Comparison of ENCODE assay signal across 1 cellular context in the genomic region with DNA sequence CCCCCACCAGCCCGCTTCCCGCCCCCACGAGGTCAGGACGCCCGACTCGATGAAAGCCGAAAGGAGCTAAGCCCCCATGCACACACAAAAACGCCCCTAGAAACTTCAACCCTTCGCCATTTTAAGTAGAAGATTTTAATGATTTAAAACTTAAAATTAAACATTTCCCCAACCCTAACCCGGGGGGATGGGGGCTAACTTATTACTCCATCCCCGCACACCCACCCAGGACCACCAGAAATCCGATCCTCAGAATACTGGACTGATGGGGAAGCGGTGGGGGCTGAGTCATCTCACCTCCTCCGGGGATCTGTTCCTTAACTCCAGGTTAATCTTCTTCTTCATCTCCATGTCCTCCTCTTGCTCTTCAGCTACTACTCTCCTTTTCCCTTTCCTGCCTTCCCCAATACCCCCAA.
TF ChIP-seq lines count a peak whose summit lies in the region.

No MANE protein-coding gene starts in this region.

TF ChIP-seq in neural cell, 6 proteins besides CTCF, POLR2A, EP300 and RAD21:
- no peak for TF ChIP-seq TAF1 (IDR thresholded peaks at IDR 0.05; ENCODE audit: low read depth)
- no peak for TF ChIP-seq POLR2AphosphoS5 (IDR thresholded peaks at IDR 0.05)
- TF ChIP-seq MXI1 (conservative IDR thresholded peaks at IDR 0.05; ENCODE audit: poor library complexity, severe bottlenecking) = no peak
- TF ChIP-seq EZH2 (IDR thresholded peaks at IDR 0.05; ENCODE audit: borderline replicate concordance, insufficient read depth, low read length, poor library complexity, severe bottlenecking) = no peak
- TF ChIP-seq, protein P1, sequence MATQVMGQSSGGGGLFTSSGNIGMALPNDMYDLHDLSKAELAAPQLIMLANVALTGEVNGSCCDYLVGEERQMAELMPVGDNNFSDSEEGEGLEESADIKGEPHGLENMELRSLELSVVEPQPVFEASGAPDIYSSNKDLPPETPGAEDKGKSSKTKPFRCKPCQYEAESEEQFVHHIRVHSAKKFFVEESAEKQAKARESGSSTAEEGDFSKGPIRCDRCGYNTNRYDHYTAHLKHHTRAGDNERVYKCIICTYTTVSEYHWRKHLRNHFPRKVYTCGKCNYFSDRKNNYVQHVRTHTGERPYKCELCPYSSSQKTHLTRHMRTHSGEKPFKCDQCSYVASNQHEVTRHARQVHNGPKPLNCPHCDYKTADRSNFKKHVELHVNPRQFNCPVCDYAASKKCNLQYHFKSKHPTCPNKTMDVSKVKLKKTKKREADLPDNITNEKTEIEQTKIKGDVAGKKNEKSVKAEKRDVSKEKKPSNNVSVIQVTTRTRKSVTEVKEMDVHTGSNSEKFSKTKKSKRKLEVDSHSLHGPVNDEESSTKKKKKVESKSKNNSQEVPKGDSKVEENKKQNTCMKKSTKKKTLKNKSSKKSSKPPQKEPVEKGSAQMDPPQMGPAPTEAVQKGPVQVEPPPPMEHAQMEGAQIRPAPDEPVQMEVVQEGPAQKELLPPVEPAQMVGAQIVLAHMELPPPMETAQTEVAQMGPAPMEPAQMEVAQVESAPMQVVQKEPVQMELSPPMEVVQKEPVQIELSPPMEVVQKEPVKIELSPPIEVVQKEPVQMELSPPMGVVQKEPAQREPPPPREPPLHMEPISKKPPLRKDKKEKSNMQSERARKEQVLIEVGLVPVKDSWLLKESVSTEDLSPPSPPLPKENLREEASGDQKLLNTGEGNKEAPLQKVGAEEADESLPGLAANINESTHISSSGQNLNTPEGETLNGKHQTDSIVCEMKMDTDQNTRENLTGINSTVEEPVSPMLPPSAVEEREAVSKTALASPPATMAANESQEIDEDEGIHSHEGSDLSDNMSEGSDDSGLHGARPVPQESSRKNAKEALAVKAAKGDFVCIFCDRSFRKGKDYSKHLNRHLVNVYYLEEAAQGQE (IDR thresholded peaks at IDR 0.05; ENCODE audit: borderline replicate concordance) = no peak
- TF ChIP-seq SMC3 (conservative IDR thresholded peaks at IDR 0.05; ENCODE audit: poor library complexity) = no peak
